Comparison of ENCODE assay signal across 18 cellular contexts in genomic region chr5:106874531-106874930, GRCh38.
DNase-seq lines count a peak whose midpoint lies in the region; ATAC-seq and TF ChIP-seq lines count a peak whose summit lies in the region.
"Had no signal": no experiment of that assay in that cellular context is flagged by ENCODE, and none has a peak within 500 bp of the region (broad histone marks: within the 10 kb centered on the region; RNA-seq: fewer than 3 reads in every experiment).

No MANE protein-coding gene starts in this region.

- H2BK5ac ChIP-seq in neuronal stem cell (ENCODE audit: low read length), result no peak overlapping the region

- peak overlapping the region; percentile 33 for H3K18ac ChIP-seq in neuronal stem cell (ENCODE audit: low read length)

- H3K4me3 ChIP-seq in neuronal stem cell (ENCODE audit: low read length in 2 of 2) (no peak overlapping the region), upper lobe of right lung (no peak overlapping the region)
- H3K4me3 ChIP-seq: BLaER1 had no signal

- peaks cover 11% of the 10 kb centered on the region for H3K4me1 Mint-ChIP-seq in MCF 10A (ENCODE audit: insufficient read depth, unreplicated experiment)
- H3K4me1 Mint-ChIP-seq: B cell; CD4-positive, CD25-positive, alpha-beta regulatory T cell had no signal

- no peak overlapping the region for H3K4me3 Mint-ChIP-seq in MCF 10A (ENCODE audit: unreplicated experiment)
- H3K4me3 Mint-ChIP-seq: B cell; CD4-positive, CD25-positive, alpha-beta regulatory T cell; CD8-positive, alpha-beta T cell had no signal

- H3K9me3 Mint-ChIP-seq in MCF 10A (ENCODE audit: unreplicated experiment), result no peaks in the 10 kb centered on the region
- H3K9me3 Mint-ChIP-seq: CD8-positive, alpha-beta T cell had no signal

- TF ChIP-seq CTCF in upper lobe of right lung (IDR thresholded peaks at IDR 0.05) (no peak), MCF 10A (IDR thresholded peaks at IDR 0.05; ENCODE audit: unreplicated experiment) (no peak)

- H2BK15ac ChIP-seq in neuronal stem cell (ENCODE audit: low read length), result no peak overlapping the region

- H3K4me2 ChIP-seq in neuronal stem cell (ENCODE audit: insufficient read depth, low read length, poor library complexity, severe bottlenecking), result no peak overlapping the region
- H3K4me2 ChIP-seq: BLaER1 had no signal

- no peak for ATAC-seq in Right ventricle myocardium superior (ENCODE audit: poor library complexity)
- ATAC-seq in left cardiac atrium, result no peak
- ATAC-seq in upper lobe of right lung, result peak; percentile 28
- ATAC-seq: CD8-positive, alpha-beta T cell had no signal

- H3K14ac ChIP-seq in neuronal stem cell (ENCODE audit: low read length), result no peak overlapping the region

- no peak overlapping the region for H3K23ac ChIP-seq in neuronal stem cell (ENCODE audit: low read depth, low read length, poor library complexity)

- BruUV-seq in MCF 10A (replicated peaks; lab: Mats Ljungman, UMichigan), result no TSS peak

- H3K79me1 ChIP-seq in neuronal stem cell (ENCODE audit: low read depth, low read length), result no peaks in the 10 kb centered on the region

- H3K4me1 ChIP-seq in neuronal stem cell (ENCODE audit: control insufficient read depth in 2 of 2, insufficient read depth in 1 of 2, low read depth in 1 of 2, low read length in 2 of 2) (peaks cover 0 to 4% of the 10 kb centered on the region in 2 donors), upper lobe of right lung (no peaks in the 10 kb centered on the region)
- H3K4me1 ChIP-seq: BLaER1, Caco-2 had no signal

- H2AFZ ChIP-seq in neuronal stem cell (ENCODE audit: low read length), result no peak overlapping the region

- H3K27ac ChIP-seq in neuronal stem cell (replicated peaks; ENCODE audit: low read length) (no peak overlapping the region), upper lobe of right lung (no peak overlapping the region)
- H3K27ac ChIP-seq: 22Rv1, BLaER1, C4-2B had no signal

- H4K8ac ChIP-seq in neuronal stem cell (ENCODE audit: low read depth, low read length), result no peak overlapping the region

- no CpG with 5 or more reads among the region's 7 CpGs for WGBS in neuronal stem cell (ENCODE audit: extremely low coverage in 2 of 2, insufficient read length in 2 of 2, insufficient replicate concordance in 1 of 2), 2 donors

- H2BK120ac ChIP-seq in neuronal stem cell (ENCODE audit: low read depth, low read length), result peak overlapping the region; percentile 87

- H3K9me3 ChIP-seq in neuronal stem cell (replicated peaks in 1 of 2; ENCODE audit: control insufficient read depth in 2 of 2, insufficient read depth in 1 of 2, low read depth in 1 of 2, low read length in 2 of 2) (peaks cover 11 to 19% of the 10 kb centered on the region in 2 donors), upper lobe of right lung (no peaks in the 10 kb centered on the region)

- CTCF ChIA-PET in MCF 10A (lab: Yijun Ruan, JAX), result no interaction called here

- no peaks in the 10 kb centered on the region for H3K36me3 Mint-ChIP-seq in MCF 10A (ENCODE audit: insufficient read depth, unreplicated experiment)
- H3K36me3 Mint-ChIP-seq: CD4-positive, CD25-positive, alpha-beta regulatory T cell; CD8-positive, alpha-beta T cell had no signal

- no peak overlapping the region for H3K4ac ChIP-seq in neuronal stem cell (ENCODE audit: low read length)

- H4K91ac ChIP-seq in neuronal stem cell (ENCODE audit: low read depth, low read length, poor library complexity), result no peak overlapping the region

- DNase-seq in Right ventricle myocardium superior (peak; percentile 9), left cardiac atrium (no peak), neuronal stem cell (ENCODE audit: low spot score) (no peak), upper lobe of right lung (no peak), MCF 10A (ENCODE audit: unreplicated experiment) (no peak), DMS 273 (lab: John Stamatoyannopoulos, UW; ENCODE audit: unreplicated experiment) (no peak)
- DNase-seq: Caco-2; CD4-positive, CD25-positive, alpha-beta regulatory T cell; CD8-positive, alpha-beta T cell; DMS79 treated with DMSO at 0.1 percent for 48 hours; GF-D8; GOT3; H7; HCEC 1CT had no signal

- POLR2A ChIA-PET in MCF 10A (lab: Yijun Ruan, JAX), result interaction anchor here (0.5 kb wide), 1 partner anchor 22 kb away, joined by 3 read pairs; no protein-coding TSS in a partner anchor

- no peak overlapping the region for H2BK12ac ChIP-seq in neuronal stem cell (ENCODE audit: low read length)

- intact Hi-C loops in Right ventricle myocardium superior (cut with DNase I) (no loop called here), left cardiac atrium (cut with DNase I) (loop anchor here in 1 of 2 donors (10.0 kb wide), 1 partner anchor 600 kb away; no protein-coding TSS in a partner anchor), upper lobe of right lung (cut with DNase I) (no loop called here), MCF 10A (cut with micrococcal nuclease) (no loop called here)

- no peak overlapping the region for H3K9ac ChIP-seq in neuronal stem cell (ENCODE audit: low read depth, low read length, poor library complexity)
- H3K9ac ChIP-seq: BLaER1 had no signal

- no peaks in the 10 kb centered on the region for H3K27me3 ChIP-seq in neuronal stem cell (ENCODE audit: control insufficient read depth in 3 of 3, insufficient read depth in 3 of 3, low read depth in 1 of 3, low read length in 3 of 3)
- no peaks in the 10 kb centered on the region for H3K27me3 ChIP-seq in upper lobe of right lung
- H3K27me3 ChIP-seq: BLaER1 had no signal

- no peak overlapping the region for H3K27ac Mint-ChIP-seq in MCF 10A (ENCODE audit: low read depth, unreplicated experiment)
- H3K27ac Mint-ChIP-seq: B cell; CD4-positive, CD25-positive, alpha-beta regulatory T cell; CD8-positive, alpha-beta T cell had no signal

- H2AK5ac ChIP-seq in neuronal stem cell (ENCODE audit: low read depth, low read length), result no peak overlapping the region

- no peaks in the 10 kb centered on the region for H3K27me3 Mint-ChIP-seq in MCF 10A (ENCODE audit: insufficient read depth, unreplicated experiment)
- H3K27me3 Mint-ChIP-seq: B cell; CD4-positive, CD25-positive, alpha-beta regulatory T cell had no signal

- H3K36me3 ChIP-seq in neuronal stem cell (replicated peaks in 1 of 2; ENCODE audit: control insufficient read depth in 2 of 2, insufficient read depth in 2 of 2, low read length in 2 of 2), result peaks cover 0 to 2% of the 10 kb centered on the region in 2 donors
- no peaks in the 10 kb centered on the region for H3K36me3 ChIP-seq in upper lobe of right lung
- H3K36me3 ChIP-seq: BLaER1 had no signal
